ENCODE assay signal across 33 cellular contexts in the genomic region with DNA sequence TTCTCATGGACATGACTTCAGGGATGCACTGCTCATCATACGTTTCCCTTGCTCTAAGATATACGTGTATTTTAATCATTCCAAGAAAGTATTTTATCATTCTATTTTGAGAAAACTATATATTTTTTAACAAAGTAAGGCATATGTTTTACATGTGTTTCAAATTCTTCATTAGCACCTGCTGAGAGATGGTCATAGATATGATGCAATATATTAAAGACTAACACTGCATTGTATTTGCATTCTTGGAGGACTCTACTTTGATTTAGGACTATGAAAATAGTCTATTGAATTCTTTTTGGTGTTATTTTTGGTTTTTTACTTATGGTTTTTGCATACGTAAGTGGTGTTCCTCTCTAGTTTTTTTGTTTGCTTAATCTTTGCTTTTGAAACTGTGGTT. TPM values are rescaled to one million over a fixed set of nuclear protein-coding genes. Genes with fewer than 3 reads are reported as not detected.
"Had no signal": no experiment of that assay in that cellular context is flagged by ENCODE, and none has a peak within 500 bp of the region (broad histone marks: within the 10 kb centered on the region; RNA-seq: fewer than 3 reads in every experiment).

No MANE protein-coding gene starts in this region.

- H3K9ac ChIP-seq: neural progenitor cell, parathyroid adenoma had no signal

- H3K27me3 ChIP-seq: neural progenitor cell, ovary, spleen, stomach, thyroid gland, tibial nerve, upper lobe of left lung, vagina had no signal

- H3K36me3 ChIP-seq: neural progenitor cell, ovary, spleen, stomach, thoracic aorta, thyroid gland, tibial nerve, upper lobe of left lung, vagina had no signal

- FAIRE-seq: urothelium cell line had no signal

- H3K9me3 ChIP-seq: ovary, psoas muscle, spleen, stomach, thoracic aorta, thyroid gland, tibial nerve, upper lobe of left lung, vagina had no signal

- H3K4me2 ChIP-seq: neural progenitor cell, smooth muscle cell had no signal

- H3K4me1 ChIP-seq: neural progenitor cell, psoas muscle, stomach, tibial nerve, vagina had no signal

- H3K79me2 ChIP-seq: parathyroid adenoma had no signal

- H3K4me3 ChIP-seq: neural progenitor cell, ovary, psoas muscle, skin epidermis, smooth muscle cell, spleen, stomach, thoracic aorta, thyroid gland, tibial nerve, upper lobe of left lung, vagina had no signal

- H2AFZ ChIP-seq: neural progenitor cell, parathyroid adenoma had no signal

- DNase-seq: natural killer cell; occipital lobe; ovary; posterior cingulate gyrus; psoas muscle; right cardiac atrium; spleen; stimulated activated CD4-positive, alpha-beta T cell treated with anti-CD3 and anti-CD28 coated beads, Interleukin-12 subunit alpha, Interleukin-12 subunit beta, amount 100 ng/mL, for 4 hours; stimulated activated CD4-positive, alpha-beta T cell treated with anti-CD3 and anti-CD28 coated beads, Interleukin-2, amount 100 ng/mL, for 24 hours; stimulated activated CD4-positive, alpha-beta T cell treated with anti-CD3 and anti-CD28 coated beads, Interleukin-2, amount 100 ng/mL, for 48 hours; stimulated activated CD4-positive, alpha-beta T cell treated with anti-CD3 and anti-CD28 coated beads, Interleukin-4, amount 100 ng/mL, for 24 hours; stimulated activated naive B cell treated with anti-CD40 and anti-IgM and Interleukin-4, amounts not matched to agents 10 μg/mL and 1 μg/mL and 100 μg/mL, for 72 hours; stimulated activated naive CD4-positive, alpha-beta T cell treated with Interleukin-2 at 50 U/mL for 16 hours; stomach; thyroid gland; trophoblast cell; upper lobe of left lung had no signal

- ATAC-seq: natural killer cell; psoas muscle; right cardiac atrium; sciatic nerve; stimulated activated effector memory CD8-positive, alpha-beta T cell treated with anti-CD3 and anti-CD28 coated beads, Interleukin-12 subunit alpha, Interleukin-12 subunit beta, amount 100 ng/mL, for 72 hours; stimulated activated naive B cell treated with anti-CD40 and anti-IgM and Interleukin-4, amounts not matched to agents 10 μg/mL and 1 μg/mL and 100 μg/mL, for 72 hours had no signal

- H3K27ac ChIP-seq: neural progenitor cell, ovary, parathyroid adenoma, psoas muscle, skin epidermis, spleen, stomach, thoracic aorta, thyroid gland, tibial nerve, upper lobe of left lung, vagina had no signal

RNA-seq across cellular contexts. Expression of gene TRPM1, which starts 55.9 kb away (rescaled TPM):
- total RNA-seq: natural killer cell, occipital lobe, ovary, progenitor cell of endocrine pancreas, psoas muscle, renal cortical epithelial cell, right cardiac atrium, sciatic nerve, smooth muscle cell, spleen, stomach, subcutaneous adipose tissue, temporal lobe, thoracic aorta, thyroid gland, tibial nerve, upper lobe of left lung, ureter, vagina had no signal
- polyA plus RNA-seq: neural cell, smooth muscle cell had no signal
